ENCODE assay signal across 9 cellular contexts in the genomic region with DNA sequence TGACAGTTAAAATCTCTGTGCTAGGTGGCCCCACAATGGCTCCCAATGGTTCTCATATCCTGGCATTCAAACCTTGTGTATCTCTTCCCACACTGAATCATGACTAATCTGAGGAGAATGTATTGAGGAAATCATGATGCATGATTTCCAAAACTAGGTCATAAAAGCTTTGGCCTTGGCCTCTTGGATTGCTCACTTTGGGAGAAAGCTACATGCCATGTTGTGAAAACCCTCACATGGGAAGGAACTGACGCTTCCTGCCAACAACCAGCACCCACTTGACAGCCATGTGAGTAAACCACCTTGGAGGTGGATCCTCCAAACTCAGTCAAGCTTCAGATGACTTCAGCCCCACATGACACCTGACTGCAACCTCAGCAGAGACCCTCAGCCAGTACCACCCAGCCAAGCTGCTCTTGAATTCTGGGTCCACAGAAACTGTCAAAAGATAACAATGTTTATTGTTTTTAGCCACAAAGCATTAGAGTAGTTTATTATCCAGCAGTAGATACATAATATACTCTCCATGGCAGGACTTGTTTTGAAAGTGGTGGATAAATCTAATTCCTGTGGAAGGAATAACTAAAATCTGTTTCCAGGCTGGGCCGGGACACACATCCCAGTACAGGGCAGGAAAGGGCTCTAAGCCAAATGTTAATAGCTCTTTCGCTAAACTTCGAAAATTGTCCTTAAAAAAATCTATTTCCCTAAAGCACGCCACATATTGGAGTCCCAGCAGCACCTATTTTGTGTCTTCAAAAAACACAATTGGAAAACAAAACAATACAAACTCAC. TPM values are rescaled to one million over a fixed set of nuclear protein-coding genes. Genes with fewer than 3 reads are reported as not detected.
DNase-seq lines count a peak whose midpoint lies in the region; FAIRE-seq and TF ChIP-seq lines count a peak whose summit lies in the region.
"Had no signal": no experiment of that assay in that cellular context is flagged by ENCODE, and none has a peak within 500 bp of the region (broad histone marks: within the 10 kb centered on the region; RNA-seq: fewer than 3 reads in every experiment).

No MANE protein-coding gene starts in this region.

- no peak overlapping the region for H3K27ac Mint-ChIP-seq in activated naive CD4-positive, alpha-beta T cell treated with anti-CD3 and anti-CD28 coated beads, Interleukin-2, amount 10 ng/mL, durations not matched to agents 7 days and 5 days

- no peaks in the 10 kb centered on the region for H3K9me3 ChIP-seq in adipocyte (ENCODE audit: control insufficient read depth, low read length)
- H3K9me3 ChIP-seq in kidney (ENCODE audit: control insufficient read depth in 1 of 2, low read length in 2 of 2) = no peaks in the 10 kb centered on the region
- H3K9me3 ChIP-seq in tibial nerve = no peaks in the 10 kb centered on the region

- H3K36me3 Mint-ChIP-seq in activated naive CD4-positive, alpha-beta T cell treated with anti-CD3 and anti-CD28 coated beads, Interleukin-2, amount 10 ng/mL, durations not matched to agents 7 days and 5 days = peaks cover 12% of the 10 kb centered on the region

- FAIRE-seq in kidney (lab: Jason Lieb, UNC) = no peak
- FAIRE-seq: colon had no signal

- H3K4me1 ChIP-seq in adipocyte (ENCODE audit: control insufficient read depth, insufficient read depth, low read length) (peaks cover 20% of the 10 kb centered on the region), kidney (ENCODE audit: control insufficient read depth in 1 of 2, insufficient read depth in 1 of 2, low read depth in 1 of 2, low read length in 2 of 2) (peaks cover 0 to 3% of the 10 kb centered on the region in 2 donors), tibial nerve (peaks cover 0 to 21% (median 4%) of the 10 kb centered on the region in 4 donors)

- no peak for DNase-seq in activated naive CD4-positive, alpha-beta T cell treated with anti-CD3 and anti-CD28 coated beads, Interleukin-2, amount 10 ng/mL, durations not matched to agents 7 days and 5 days
- no peak for DNase-seq in activated naive CD4-positive, alpha-beta T cell treated with Interleukin-2 at 50 U/mL for 16 hours
- DNase-seq in adipocyte (ENCODE audit: low read depth) (peak; percentile 78), kidney (no peak), tibial nerve (ENCODE audit: low spot score in 2 of 2) (peak in 1 of 2 donors; percentile 20), NCI-H1930 (lab: John Stamatoyannopoulos, UW) (no peak), islet precursor cell (no peak), GM19238 (ENCODE audit: insufficient read length, low spot score) (no peak)

- TF ChIP-seq EP300 in tibial nerve (IDR thresholded peaks at IDR 0.05) = peak in 1 of 2 donors; percentile 92

- intact Hi-C loops in kidney (cut with DNase I) = no loop called here

- H3K4me1 Mint-ChIP-seq in activated naive CD4-positive, alpha-beta T cell treated with anti-CD3 and anti-CD28 coated beads, Interleukin-2, amount 10 ng/mL, durations not matched to agents 7 days and 5 days = peaks cover 25% of the 10 kb centered on the region

- no peak for TF ChIP-seq POLR2A in tibial nerve (IDR thresholded peaks at IDR 0.05)

- H3K27ac ChIP-seq in kidney (ENCODE audit: low read depth in 2 of 2, low read length in 2 of 2) (no peak overlapping the region), tibial nerve (peak overlapping the region in 3 of 4 donors; percentile 43 to 81 (median 47))

- H3K27me3 ChIP-seq in adipocyte (replicated peaks; ENCODE audit: control insufficient read depth, insufficient read depth, low read length) (no peaks in the 10 kb centered on the region), tibial nerve (no peaks in the 10 kb centered on the region)

- TF ChIP-seq CTCF in kidney (IDR thresholded peaks at IDR 0.05; ENCODE audit: borderline replicate concordance, extremely low read depth, insufficient read depth) = no peak
- TF ChIP-seq CTCF in tibial nerve (IDR thresholded peaks at IDR 0.05) = no peak

- H3K9me3 Mint-ChIP-seq in activated naive CD4-positive, alpha-beta T cell treated with anti-CD3 and anti-CD28 coated beads, Interleukin-2, amount 10 ng/mL, durations not matched to agents 7 days and 5 days = no peaks in the 10 kb centered on the region

- H3K4me3 ChIP-seq in adipocyte (ENCODE audit: low read length) (peak overlapping the region; percentile 87), kidney (ENCODE audit: low read length in 2 of 2) (peak overlapping the region; percentile 93 to 94), tibial nerve (peak overlapping the region in 2 of 4 donors; percentile 52 to 61)

- peaks cover 13% of the 10 kb centered on the region for H3K27me3 Mint-ChIP-seq in activated naive CD4-positive, alpha-beta T cell treated with anti-CD3 and anti-CD28 coated beads, Interleukin-2, amount 10 ng/mL, durations not matched to agents 7 days and 5 days

- H3K9ac ChIP-seq in adipocyte (ENCODE audit: low read length) = no peak overlapping the region
- H3K9ac ChIP-seq in kidney (ENCODE audit: low read length in 2 of 2) = peak overlapping the region in 1 of 2 donors; percentile 67

- H3K4me3 Mint-ChIP-seq in activated naive CD4-positive, alpha-beta T cell treated with anti-CD3 and anti-CD28 coated beads, Interleukin-2, amount 10 ng/mL, durations not matched to agents 7 days and 5 days = peak overlapping the region; percentile 95

- H3K36me3 ChIP-seq in adipocyte (ENCODE audit: control insufficient read depth, insufficient read depth, low read length, severe bottlenecking) (no peaks in the 10 kb centered on the region), kidney (ENCODE audit: control insufficient read depth in 1 of 2, insufficient read depth in 2 of 2, low read length in 2 of 2) (no peaks in the 10 kb centered on the region), tibial nerve (peaks cover 0 to 15% (median 0%) of the 10 kb centered on the region in 3 donors)

- CTCF ChIA-PET in activated naive CD4-positive, alpha-beta T cell treated with anti-CD3 and anti-CD28 coated beads, Interleukin-2, amount 10 ng/mL, durations not matched to agents 7 days and 5 days (lab: Charles Lee) = interaction anchor here (0.8 to 2.7 kb wide), 4 partner anchors 10 to 26 kb away, joined by 3 to 7 read pairs (median 4); no protein-coding TSS in a partner anchor

- WGBS in tibial nerve, 2 donors = 58 to 60% methylated on average over 5 of the region's 5 CpGs

RNA-seq across cellular contexts. Expression of a gene that starts 1.0 kb away (rescaled TPM):
- 6.9 TPM for total RNA-seq in kidney
- 2.8 TPM for polyA plus RNA-seq in kidney (ENCODE audit: insufficient read depth, low read depth, low replicate concordance)
- 1 to 10 TPM; 1.2 to 3.3 (median 2.2) TPM for total RNA-seq in tibial nerve

RNA-seq across cellular contexts. Expression of a gene that starts 19.9 kb away (rescaled TPM):
- total RNA-seq in kidney = 25.4 TPM
- polyA plus RNA-seq in kidney (ENCODE audit: insufficient read depth, low read depth, low replicate concordance) = 6.9 TPM
- 10 to 100 TPM; 18.8 to 30.8 (median 25.6) TPM for total RNA-seq in tibial nerve

RNA-seq across cellular contexts. Expression of a gene that starts 27.9 kb away (rescaled TPM):
- total RNA-seq in kidney (9.0 TPM), tibial nerve (1 to 10 TPM; 3.9 to 8.1 (median 4.6) TPM)
- 1.4 TPM for polyA plus RNA-seq in kidney (ENCODE audit: insufficient read depth, low read depth, low replicate concordance)

RNA-seq across cellular contexts. Expression of a gene that starts 47.7 kb away (rescaled TPM):
- 1,497 TPM for total RNA-seq in kidney
- 778 TPM for polyA plus RNA-seq in kidney (ENCODE audit: insufficient read depth, low read depth, low replicate concordance)
- total RNA-seq in tibial nerve = 100 to 1,000 TPM; 263 to 397 (median 270) TPM

Comparison
In these comparisons a context has a peak if more than half of its experiments do, and no peak if none do; other contexts are left out.
1. H3K27ac ChIP-seq: peak in tibial nerve (3 of 4); none in kidney (0 of 2).